19 cellular contexts compared by ENCODE assay signal in the genomic region with DNA sequence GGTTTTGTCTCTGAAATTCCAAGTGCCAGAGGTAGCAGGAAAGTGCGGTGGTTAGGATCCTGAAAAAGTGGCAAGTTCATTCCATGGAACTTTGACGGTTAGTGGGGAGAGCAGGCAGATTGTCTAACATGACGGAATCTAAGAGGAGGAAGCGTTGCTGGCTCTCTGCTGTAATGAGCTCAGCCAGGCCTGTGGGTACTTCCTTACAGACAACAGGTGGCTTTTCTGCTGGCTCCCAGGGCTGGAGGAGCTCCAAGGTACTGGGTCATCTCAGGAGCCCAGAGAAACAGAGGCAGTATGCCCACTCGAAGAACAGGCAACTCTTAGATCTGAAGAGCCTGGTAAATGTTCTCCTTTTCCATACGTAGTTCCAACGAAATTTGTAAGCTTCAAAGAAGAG. TPM values are rescaled to one million over a fixed set of nuclear protein-coding genes. Genes with fewer than 3 reads are reported as not detected.
DNase-seq lines count a peak whose midpoint lies in the region; TF ChIP-seq lines count a peak whose summit lies in the region.
"Had no signal": no experiment of that assay in that cellular context is flagged by ENCODE, and none has a peak within 500 bp of the region (broad histone marks: within the 10 kb centered on the region; RNA-seq: fewer than 3 reads in every experiment).

No MANE protein-coding gene starts in this region.

- TF ChIP-seq EP300 in stomach (IDR thresholded peaks at IDR 0.05), result no peak

- peak overlapping the region; percentile 34 for H3K27ac ChIP-seq in RWPE1
- no peak overlapping the region for H3K27ac ChIP-seq in stomach
- H3K27ac ChIP-seq: BLaER1 had no signal

- intact Hi-C loops in stomach (cut with DNase I; ENCODE audit: low total_unique reads), result no loop called here

- TF ChIP-seq CTCF in GM10248 (IDR thresholded peaks at IDR 0.05; ENCODE audit: control extremely low read depth, extremely low read depth, low read depth, missing control alignments), result no peak
- no peak for TF ChIP-seq CTCF in RWPE1 (conservative IDR thresholded peaks at IDR 0.05; ENCODE audit: low read depth)
- no peak for TF ChIP-seq CTCF in stomach (IDR thresholded peaks at IDR 0.05)

- WGBS in stomach, 5 donors, result 76 to 91% (median 77%) methylated on average over 7 of the region's 7 CpGs

- POLR2A ChIA-PET in GM10248 (lab: Yijun Ruan, JAX) (no interaction called here), RWPE1 (lab: Yijun Ruan, JAX; ENCODE audit: low non-redundant PET) (interaction anchor here (0.6 kb wide), 1 partner anchor 1995 kb away, joined by 4 read pairs; no protein-coding TSS in a partner anchor)

- no peaks in the 10 kb centered on the region for H3K9me3 ChIP-seq in stomach
- H3K9me3 ChIP-seq: BLaER1 had no signal

- no peaks in the 10 kb centered on the region for H3K27me3 ChIP-seq in stomach

- peaks cover 9 to 33% (median 26%) of the 10 kb centered on the region in 4 donors for H3K4me1 ChIP-seq in stomach

- TF ChIP-seq POLR2A in stomach (IDR thresholded peaks at IDR 0.05), result no peak

- CTCF ChIA-PET in GM10248 (lab: Yijun Ruan, JAX), result interaction anchor here (1.1 to 7.3 kb wide), 4 partner anchors 10 to 238 kb away, joined by 3 to 60 read pairs (median 30); a partner anchor contains a TSS
- CTCF ChIA-PET in RWPE1 (lab: Yijun Ruan, JAX), result interaction anchor here (0.6 to 2.9 kb wide), 3 partner anchors 9 to 83 kb away, joined by 3 to 12 read pairs (median 4); a partner anchor contains a TSS

- peaks cover 6 to 22% (median 12%) of the 10 kb centered on the region in 4 donors for H3K36me3 ChIP-seq in stomach

- H3K4me3 ChIP-seq in stomach, result no peak overlapping the region
- H3K4me3 ChIP-seq: BLaER1, GM12878 had no signal

- DNase-seq in GM10248 (ENCODE audit: extremely low spot score), result peak; percentile 10
- no peak for DNase-seq in RWPE1 (ENCODE audit: low spot score)
- DNase-seq in myocyte (ENCODE audit: low read depth), result peak; percentile 79
- DNase-seq in stomach, result peak; percentile 20
- DNase-seq in stimulated activated CD4-positive, alpha-beta T cell treated with anti-CD3 and anti-CD28 coated beads, Interleukin-1b, Interleukin-23, amount 100 ng/mL, for 48 hours, result no peak
- DNase-seq in HT-29 (ENCODE audit: low spot score), result no peak
- DNase-seq in activated effector memory CD4-positive, alpha-beta T cell treated with anti-CD3 and anti-CD28 coated beads, Interleukin-2, amount 50 U/mL, for 16 hours, result no peak
- DNase-seq: CD4-positive, alpha-beta T cell; COR-L47; DMS79; HFFc6; Kasumi-1; NCI-H1694 treated with DMSO at 0.1 percent for 48 hours; NCI-H2081 treated with DMSO at 0.1 percent for 48 hours; NCI-H446 treated with DMSO at 0.1 percent for 48 hours; NCI-H526 treated with DMSO at 0.1 percent for 48 hours; SIG-M5 had no signal

RNA-seq across cellular contexts. Expression of a gene that starts 3.1 kb away (rescaled TPM):
- total RNA-seq in myocyte, result 15.8 and 18.3 TPM in 2 replicates
- polyA plus RNA-seq in myocyte (2012), result 16.1 TPM
- 10 to 100 TPM in 1 of 5 donors, 1 to 10 TPM in 4; 4.5 to 12.9 (median 5.8) TPM for total RNA-seq in stomach
- polyA plus RNA-seq in stomach, result 10 to 100 TPM in 2 of 3 donors, 1 to 10 TPM in 1; 6.3 to 14.5 (median 10.6) TPM
- 19.2 and 21.6 TPM in 2 replicates for total RNA-seq in HT-29 (2014; rRNA removed; shearing (Covaris generic))

RNA-seq across cellular contexts. Expression of a gene that starts 10.8 kb away (rescaled TPM):
- total RNA-seq in myocyte (14.7 and 15.2 TPM in 2 replicates), stomach (10 to 100 TPM in 1 of 5 donors, 1 to 10 TPM in 4; 1.2 to 79.4 (median 3.9) TPM)
- polyA plus RNA-seq in myocyte (2012), result 7.3 TPM
- polyA plus RNA-seq in stomach, result 10 to 100 TPM in 1 of 3 donors, 1 to 10 TPM in 2; 4.8 to 16.3 (median 5.5) TPM
- 28.2 and 32.2 TPM in 2 replicates for total RNA-seq in HT-29 (2014; rRNA removed; shearing (Covaris generic))

RNA-seq across cellular contexts. Expression of a gene that starts 34.6 kb away (rescaled TPM):
- total RNA-seq in myocyte, result 99.2 and 99.6 TPM in 2 replicates
- polyA plus RNA-seq in myocyte (2012), result 76.1 TPM
- 100 to 1,000 TPM in 1 of 5 donors, 10 to 100 TPM in 3, 1 to 10 TPM in 1; 8.7 to 178 (median 48.0) TPM for total RNA-seq in stomach
- 10 to 100 TPM; 23.2 to 31.0 (median 30.0) TPM for polyA plus RNA-seq in stomach
- 38.2 and 39.2 TPM in 2 replicates for total RNA-seq in HT-29 (2014; rRNA removed; shearing (Covaris generic))

Comparison
In these comparisons a context has a peak if more than half of its experiments do, and no peak if none do; other contexts are left out.
1. DNase-seq: peak in GM10248 (single experiment), myocyte (single experiment) and stomach (single experiment); none in RWPE1 (single experiment), stimulated activated CD4-positive, alpha-beta T cell treated with anti-CD3 and anti-CD28 coated beads, Interleukin-1b, Interleukin-23, amount 100 ng/mL, for 48 hours (single experiment), HT-29 (single experiment) and activated effector memory CD4-positive, alpha-beta T cell treated with anti-CD3 and anti-CD28 coated beads, Interleukin-2, amount 50 U/mL, for 16 hours (single experiment).